In genomic region chr11:106077609-106078517, GRCh38 we compare ENCODE assay signal across 8 cellular contexts. TPM values are rescaled to one million over a fixed set of nuclear protein-coding genes. Genes with fewer than 3 reads are reported as not detected.
DNase-seq lines count a peak whose midpoint lies in the region; ATAC-seq and TF ChIP-seq lines count a peak whose summit lies in the region.

A gene with protein sequence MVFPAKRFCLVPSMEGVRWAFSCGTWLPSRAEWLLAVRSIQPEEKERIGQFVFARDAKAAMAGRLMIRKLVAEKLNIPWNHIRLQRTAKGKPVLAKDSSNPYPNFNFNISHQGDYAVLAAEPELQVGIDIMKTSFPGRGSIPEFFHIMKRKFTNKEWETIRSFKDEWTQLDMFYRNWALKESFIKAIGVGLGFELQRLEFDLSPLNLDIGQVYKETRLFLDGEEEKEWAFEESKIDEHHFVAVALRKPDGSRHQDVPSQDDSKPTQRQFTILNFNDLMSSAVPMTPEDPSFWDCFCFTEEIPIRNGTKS (plus strand): TSS chr11:106077662. CDS start chr11:106077711, 49 bp downstream.

- no peak within 1 kb of the TSS for H2BK12ac ChIP-seq in H9 (ENCODE audit: insufficient read length, low read depth, low read length)

- peak within 1 kb of the TSS; percentile 97 for H3K18ac ChIP-seq in H9 (ENCODE audit: insufficient read length, low read depth, low read length)

- H3K4me3 ChIP-seq in LNCaP clone FGC (ENCODE audit: low read depth, low read length), result peak within 1 kb of the TSS; percentile 98
- peak within 1 kb of the TSS; percentile 58 to 59 for H3K4me3 ChIP-seq in aorta (ENCODE audit: low read length in 2 of 2)

- peaks cover 16 to 33% (median 25%) of the 10 kb centered on the region in 3 experiments; a peak in 6 of 7 replicates for H3K36me3 Mint-ChIP-seq in H9 (ENCODE audit: insufficient read depth in 1 of 3, low read depth in 3 of 3)
- H3K36me3 Mint-ChIP-seq in T-helper 2 cell treated with Interferon-gamma antibody and Interleukin-4, amounts not matched to agents 5 μg/mL and 100 μg/mL, for 36 hours (ENCODE audit: low read depth), result peaks cover 22% of the 10 kb centered on the region

- H3K4me3 Mint-ChIP-seq in H9, result peak within 1 kb of the TSS; percentile 94 to 98
- peak within 1 kb of the TSS; percentile 96 for H3K4me3 Mint-ChIP-seq in T-helper 2 cell treated with Interferon-gamma antibody and Interleukin-4, amounts not matched to agents 5 μg/mL and 100 μg/mL, for 36 hours

- no peaks in the 10 kb centered on the region for H3K9me3 Mint-ChIP-seq in H9
- H3K9me3 Mint-ChIP-seq in T-helper 2 cell treated with Interferon-gamma antibody and Interleukin-4, amounts not matched to agents 5 μg/mL and 100 μg/mL, for 36 hours, result no peaks in the 10 kb centered on the region

- ATAC-seq in aorta (ENCODE audit: low FRiP score), result peak; percentile 70

- DNase-seq in activated gamma-delta T cell (lab: John Stamatoyannopoulos, UW), result peak; percentile 41
- no peak for DNase-seq in activated gamma-delta T cell treated with Interleukin-2 at 50 U/mL for 16 hours
- DNase-seq in H9, result no peak
- DNase-seq in LNCaP clone FGC (ENCODE audit: low read depth), result no peak
- DNase-seq in T-helper 2 cell treated with Interferon-gamma antibody and Interleukin-4, amounts not matched to agents 5 μg/mL and 100 μg/mL, for 36 hours (ENCODE audit: low spot score), result no peak
- peak; percentile 54 for DNase-seq in fibroblast of gingiva (ENCODE audit: low read depth)
- peak; percentile 58 for DNase-seq in myocyte (ENCODE audit: low read depth)
- no peak for DNase-seq in aorta

- H4K91ac ChIP-seq in H9 (ENCODE audit: insufficient read length, low read depth, low read length), result no peak within 1 kb of the TSS

- no peaks in the 10 kb centered on the region for H3K9me3 ChIP-seq in H9 (ENCODE audit: control insufficient read depth, low read depth, low read length)
- H3K9me3 ChIP-seq in aorta (ENCODE audit: control insufficient read depth, low read length), result no peaks in the 10 kb centered on the region

- H2BK5ac ChIP-seq in H9 (ENCODE audit: insufficient read length, low read length), result peak within 1 kb of the TSS; percentile 90

- intact Hi-C loops in aorta (cut with DNase I), result loop anchor here (1.0 to 5.0 kb wide), 2 partner anchors 56 kb away; partner anchors contain the start of gene MSANTD4 (in 2 of the 2)

- H3K4me1 Mint-ChIP-seq in H9, result peaks cover 33 to 34% of the 10 kb centered on the region in 2 experiments
- H3K4me1 Mint-ChIP-seq in T-helper 2 cell treated with Interferon-gamma antibody and Interleukin-4, amounts not matched to agents 5 μg/mL and 100 μg/mL, for 36 hours (ENCODE audit: low read depth), result peaks cover 52% of the 10 kb centered on the region

- H3K9ac ChIP-seq in H9 (ENCODE audit: extremely low read depth, insufficient read length, low read length), result peak within 1 kb of the TSS; percentile 99

- no peaks in the 10 kb centered on the region for H4K20me1 ChIP-seq in H9 (ENCODE audit: control insufficient read depth, insufficient read depth, insufficient read length)

- no peaks in the 10 kb centered on the region for H3K27me3 Mint-ChIP-seq in H9 (ENCODE audit: low read depth)
- no peaks in the 10 kb centered on the region for H3K27me3 Mint-ChIP-seq in T-helper 2 cell treated with Interferon-gamma antibody and Interleukin-4, amounts not matched to agents 5 μg/mL and 100 μg/mL, for 36 hours (ENCODE audit: low read depth)

- no peak within 1 kb of the TSS for H3K23ac ChIP-seq in H9 (ENCODE audit: insufficient read length, low read depth, low read length)

- peak within 1 kb of the TSS; percentile 6; the same call in 1 of the 2 replicates for H3K4ac ChIP-seq in H9 (ENCODE audit: low read depth, low read length)

- H3K27me3 ChIP-seq in H9 (ENCODE audit: insufficient read depth, low read length) (no peaks in the 10 kb centered on the region), aorta (ENCODE audit: control insufficient read depth in 1 of 2, insufficient read depth in 2 of 2, low read length in 1 of 2) (no peaks in the 10 kb centered on the region)

- H3T11ph ChIP-seq in H9 (ENCODE audit: low read length), result no peak within 1 kb of the TSS

- TF ChIP-seq CTCF in H9 (conservative IDR thresholded peaks at IDR 0.05) (no peak), LNCaP clone FGC (IDR thresholded peaks at IDR 0.05; ENCODE audit: control insufficient read depth, extremely low read depth, insufficient read depth) (0 out of 2 replicates have a peak, but pooled peaks have one; percentile 11)

- no peaks in the 10 kb centered on the region for H3K79me1 ChIP-seq in H9 (ENCODE audit: insufficient read depth, low read depth, low read length, poor library complexity, severe bottlenecking)

- H3K4me1 ChIP-seq in H9 (ENCODE audit: insufficient read depth, low read length), result peaks cover 3% of the 10 kb centered on the region; the same call in 1 of the 2 replicates
- peaks cover 0 to 4% of the 10 kb centered on the region in 2 donors for H3K4me1 ChIP-seq in aorta (ENCODE audit: control insufficient read depth in 1 of 2, insufficient read depth in 2 of 2, low read length in 2 of 2)

- peaks cover 18% of the 10 kb centered on the region; the same call in 1 of the 2 replicates for H3K79me2 ChIP-seq in H9 (ENCODE audit: insufficient read depth, low read length)

- peak within 1 kb of the TSS; percentile 99 for H3K14ac ChIP-seq in H9 (ENCODE audit: insufficient read depth, low read length)

- no peaks in the 10 kb centered on the region for H3K36me3 ChIP-seq in aorta (ENCODE audit: control insufficient read depth in 1 of 2, insufficient read depth in 2 of 2, low read length in 1 of 2)

- H2BK15ac ChIP-seq in H9 (ENCODE audit: low read depth, low read length), result no peak within 1 kb of the TSS

- H2AK5ac ChIP-seq in H9 (ENCODE audit: insufficient read length, low read length), result no peak within 1 kb of the TSS

- H2BK20ac ChIP-seq in H9 (ENCODE audit: low read depth, low read length, poor library complexity, severe bottlenecking), result no peak within 1 kb of the TSS

- H3K27ac Mint-ChIP-seq in H9, result peak within 1 kb of the TSS; percentile 99 to 100 (median 100)
- peak within 1 kb of the TSS; percentile 97 for H3K27ac Mint-ChIP-seq in T-helper 2 cell treated with Interferon-gamma antibody and Interleukin-4, amounts not matched to agents 5 μg/mL and 100 μg/mL, for 36 hours

- H2AFZ ChIP-seq in H9 (ENCODE audit: low read length), result peak within 1 kb of the TSS; percentile 33

- H3K27ac ChIP-seq in H9 (ENCODE audit: insufficient read length, low read depth, low read length), result peak within 1 kb of the TSS; percentile 82
- peak within 1 kb of the TSS; percentile 64 to 98 for H3K27ac ChIP-seq in aorta (ENCODE audit: low read depth in 1 of 2, low read length in 2 of 2)

- H3K23me2 ChIP-seq in H9 (ENCODE audit: insufficient read length, low read depth, low read length, poor library complexity, severe bottlenecking), result no peaks in the 10 kb centered on the region

- no peak within 1 kb of the TSS for H4K8ac ChIP-seq in H9 (replicated peaks; ENCODE audit: insufficient read length, low read depth, low read length)

- WGBS in H9 (ENCODE audit: extremely low coverage, insufficient read length, low lambda C conversion rate), result no CpG with 5 or more reads among the region's 55 CpGs
- WGBS in aorta, 2 donors, result 0% methylated on average over 55 of the region's 55 CpGs

- H4K5ac ChIP-seq in H9 (ENCODE audit: insufficient read length, low read depth, low read length), result peak within 1 kb of the TSS; percentile 82

- H3K56ac ChIP-seq in H9 (ENCODE audit: insufficient read length, low read depth, low read length), result no peak within 1 kb of the TSS

- H2BK120ac ChIP-seq in H9 (ENCODE audit: low read depth, low read length, poor library complexity, severe bottlenecking), result no peak within 1 kb of the TSS

- H3K4me2 ChIP-seq in H9 (ENCODE audit: insufficient read depth, insufficient read length, low read length), result peak within 1 kb of the TSS; percentile 84

RNA-seq across cellular contexts. Expression of the gene that starts here (rescaled TPM):
- total RNA-seq in H9 (2021) (46.0 and 47.1 TPM in 2 replicates), myocyte (66.7 and 80.2 TPM in 2 replicates), aorta (10 to 100 TPM; 20.0 to 23.4 TPM)
- polyA plus RNA-seq in myocyte (2012), result 21.4 TPM
- polyA plus RNA-seq in aorta, result 10 to 100 TPM; 11.1 to 12.8 TPM

Comparison
In these comparisons a context has a peak if more than half of its experiments do, and no peak if none do; other contexts are left out.
1. DNase-seq: peak in activated gamma-delta T cell (single experiment), fibroblast of gingiva (single experiment) and myocyte (single experiment); none in activated gamma-delta T cell treated with Interleukin-2 at 50 U/mL for 16 hours (single experiment), H9 (single experiment), LNCaP clone FGC (single experiment), T-helper 2 cell treated with Interferon-gamma antibody and Interleukin-4, amounts not matched to agents 5 μg/mL and 100 μg/mL, for 36 hours (single experiment) and aorta (0 of 2).